1 cellular context compared by ENCODE assay signal in the genomic region with DNA sequence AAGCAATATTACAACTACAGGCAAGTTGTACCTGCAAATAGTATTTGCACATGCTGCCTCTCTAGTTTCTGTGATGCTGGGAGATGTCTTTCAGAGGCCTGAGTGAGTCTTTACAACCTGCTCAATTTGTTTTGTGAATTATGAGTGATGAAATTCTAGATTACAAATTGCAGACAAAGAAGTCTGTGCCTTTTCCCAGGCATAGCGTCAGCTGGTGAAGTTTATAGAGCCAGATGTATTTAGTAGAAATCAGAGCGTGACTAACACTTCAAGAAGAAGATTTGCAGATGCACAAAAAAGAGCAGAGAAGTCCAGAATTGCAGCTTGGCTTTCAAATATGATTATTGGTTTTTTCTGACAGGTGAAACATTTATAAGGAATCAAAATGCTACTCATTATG.
TF ChIP-seq lines count a peak whose summit lies in the region.

No MANE protein-coding gene starts in this region.

TF ChIP-seq in HEK293, 187 proteins besides CTCF, POLR2A, EP300 and RAD21 (continued from another document):
- TF ChIP-seq, protein P1, sequence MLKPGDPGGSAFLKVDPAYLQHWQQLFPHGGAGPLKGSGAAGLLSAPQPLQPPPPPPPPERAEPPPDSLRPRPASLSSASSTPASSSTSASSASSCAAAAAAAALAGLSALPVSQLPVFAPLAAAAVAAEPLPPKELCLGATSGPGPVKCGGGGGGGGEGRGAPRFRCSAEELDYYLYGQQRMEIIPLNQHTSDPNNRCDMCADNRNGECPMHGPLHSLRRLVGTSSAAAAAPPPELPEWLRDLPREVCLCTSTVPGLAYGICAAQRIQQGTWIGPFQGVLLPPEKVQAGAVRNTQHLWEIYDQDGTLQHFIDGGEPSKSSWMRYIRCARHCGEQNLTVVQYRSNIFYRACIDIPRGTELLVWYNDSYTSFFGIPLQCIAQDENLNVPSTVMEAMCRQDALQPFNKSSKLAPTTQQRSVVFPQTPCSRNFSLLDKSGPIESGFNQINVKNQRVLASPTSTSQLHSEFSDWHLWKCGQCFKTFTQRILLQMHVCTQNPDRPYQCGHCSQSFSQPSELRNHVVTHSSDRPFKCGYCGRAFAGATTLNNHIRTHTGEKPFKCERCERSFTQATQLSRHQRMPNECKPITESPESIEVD (tag by site-specific recombination; IDR thresholded peaks at IDR 0.05): peak; percentile 60
- TF ChIP-seq ZBTB26 (tag by site-specific recombination; optimal IDR thresholded peaks at IDR 0.05) (no peak), FEZF1 (tag by site-specific recombination; IDR thresholded peaks at IDR 0.05) (peak; percentile 52)
